In the genomic region with DNA sequence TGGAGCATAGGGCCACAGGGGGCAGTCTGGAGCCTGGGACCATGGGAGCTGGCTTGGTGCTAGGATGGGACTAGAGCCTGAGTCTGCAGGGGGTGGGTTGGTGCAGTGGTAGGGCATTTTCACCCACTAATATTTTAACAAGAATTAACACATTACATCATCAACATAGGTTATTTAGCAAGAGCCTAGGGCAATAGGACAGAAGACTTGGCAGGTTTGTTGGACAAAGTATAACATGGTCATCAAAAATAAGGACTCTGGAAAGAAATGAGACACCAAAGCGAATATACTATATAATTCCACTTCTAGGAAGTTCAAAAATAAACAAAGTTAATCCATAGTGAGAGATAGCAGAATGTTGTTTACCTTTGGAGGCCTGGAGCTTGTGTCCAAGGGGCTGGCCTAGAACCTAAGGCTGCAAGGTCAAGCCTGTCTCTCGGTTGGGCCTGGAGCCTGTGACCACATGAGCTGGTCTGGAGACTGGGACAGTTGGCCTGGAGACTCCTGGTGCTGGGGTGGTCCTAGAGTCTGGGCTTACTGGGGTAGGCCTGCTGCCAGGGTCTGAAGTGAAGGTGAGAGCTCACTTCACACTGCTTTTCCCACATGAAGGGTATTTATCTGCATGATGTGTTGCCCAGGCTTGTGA, we compare ENCODE assay signal across 30 cellular contexts.
"Had no signal": no experiment of that assay in that cellular context is flagged by ENCODE, and none has a peak within 500 bp of the region (broad histone marks: within the 10 kb centered on the region; RNA-seq: fewer than 3 reads in every experiment).

No MANE protein-coding gene starts in this region.

- H3K4me3 Mint-ChIP-seq: activated CD4-positive, alpha-beta T cell treated with anti-CD3 and anti-CD28 coated beads, Interleukin-2, amount 10 ng/mL, durations not matched to agents 7 days and 5 days; activated CD8-positive, alpha-beta memory T cell treated with anti-CD3 and anti-CD28 coated beads, Interleukin-2, amount 10 ng/mL, durations not matched to agents 7 days and 5 days; activated CD8-positive, alpha-beta T cell treated with anti-CD3 and anti-CD28 coated beads, Interleukin-2, amount 10 ng/mL, durations not matched to agents 7 days and 5 days; activated naive CD4-positive, alpha-beta T cell treated with anti-CD3 and anti-CD28 coated beads, Interleukin-2, amount 10 ng/mL, durations not matched to agents 7 days and 5 days; activated T-helper 1 cell treated with anti-CD3 and anti-CD28 coated beads, Interleukin-12 subunit alpha, Interleukin-12 subunit beta, Interleukin-2, Interleukin-4 antibody, amounts not matched to agents 30 ng/mL and 10 ng/mL and 1 ng/mL, durations not matched to agents 14 hours and 24 hours and 36 hours; effector memory CD8-positive, alpha-beta T cell had no signal

- H3K36me3 ChIP-seq: adrenal gland, esophagus muscularis mucosa had no signal

- ATAC-seq: activated CD8-positive, alpha-beta memory T cell treated with anti-CD3 and anti-CD28 coated beads, Interleukin-2, amount 10 ng/mL, durations not matched to agents 7 days and 5 days; activated CD8-positive, alpha-beta T cell treated with anti-CD3 and anti-CD28 coated beads, Interleukin-2, amount 10 ng/mL, durations not matched to agents 7 days and 5 days; activated naive CD4-positive, alpha-beta T cell treated with anti-CD3 and anti-CD28 coated beads, Interleukin-2, amount 50 U/mL, for 72 hours; body of pancreas; effector memory CD8-positive, alpha-beta T cell; gastroesophageal sphincter had no signal

- H3K27ac Mint-ChIP-seq: activated CD4-positive, alpha-beta T cell treated with anti-CD3 and anti-CD28 coated beads, Interleukin-2, amount 10 ng/mL, durations not matched to agents 7 days and 5 days; activated CD8-positive, alpha-beta memory T cell treated with anti-CD3 and anti-CD28 coated beads, Interleukin-2, amount 10 ng/mL, durations not matched to agents 7 days and 5 days; activated CD8-positive, alpha-beta T cell treated with anti-CD3 and anti-CD28 coated beads, Interleukin-2, amount 10 ng/mL, durations not matched to agents 7 days and 5 days; activated naive CD4-positive, alpha-beta T cell treated with anti-CD3 and anti-CD28 coated beads, Interleukin-2, amount 10 ng/mL, durations not matched to agents 7 days and 5 days; activated naive CD4-positive, alpha-beta T cell treated with anti-CD3 and anti-CD28 coated beads, Interleukin-2, amount 50 U/mL, for 72 hours; activated T-helper 1 cell treated with anti-CD3 and anti-CD28 coated beads, Interleukin-12 subunit alpha, Interleukin-12 subunit beta, Interleukin-2, Interleukin-4 antibody, amounts not matched to agents 30 ng/mL and 10 ng/mL and 1 ng/mL, durations not matched to agents 14 hours and 24 hours and 36 hours; activated T-helper 2 cell treated with anti-CD3 and anti-CD28 coated beads, Interferon-gamma antibody, Interleukin-2, Interleukin-4, amounts not matched to agents 10 μg/mL and 5 μg/mL and 100 μg/mL, durations not matched to agents 14 hours and 24 hours and 36 hours had no signal

- H3K27ac ChIP-seq: adrenal gland, body of pancreas, esophagus muscularis mucosa, gastroesophageal sphincter had no signal

- H3K4me3 ChIP-seq: adrenal gland, body of pancreas, esophagus muscularis mucosa, gastroesophageal sphincter had no signal

- H3K9me3 ChIP-seq: body of pancreas had no signal

- H3K27me3 ChIP-seq: adrenal gland, body of pancreas, esophagus muscularis mucosa, gastroesophageal sphincter had no signal

- H3K4me1 Mint-ChIP-seq: activated CD4-positive, alpha-beta T cell treated with anti-CD3 and anti-CD28 coated beads, Interleukin-2, amount 10 ng/mL, durations not matched to agents 7 days and 5 days; activated CD8-positive, alpha-beta memory T cell treated with anti-CD3 and anti-CD28 coated beads, Interleukin-2, amount 10 ng/mL, durations not matched to agents 7 days and 5 days; activated naive CD4-positive, alpha-beta T cell treated with anti-CD3 and anti-CD28 coated beads, Interleukin-2, amount 10 ng/mL, durations not matched to agents 7 days and 5 days had no signal

- H3K27me3 Mint-ChIP-seq: activated CD4-positive, alpha-beta T cell treated with anti-CD3 and anti-CD28 coated beads, Interleukin-2, amount 10 ng/mL, durations not matched to agents 7 days and 5 days; activated CD8-positive, alpha-beta memory T cell treated with anti-CD3 and anti-CD28 coated beads, Interleukin-2, amount 10 ng/mL, durations not matched to agents 7 days and 5 days; activated naive CD4-positive, alpha-beta T cell treated with anti-CD3 and anti-CD28 coated beads, Interleukin-2, amount 10 ng/mL, durations not matched to agents 7 days and 5 days; effector memory CD8-positive, alpha-beta T cell had no signal

- H3K4me1 ChIP-seq: adrenal gland, body of pancreas, esophagus muscularis mucosa, gastroesophageal sphincter had no signal

- DNase-seq: activated CD4-positive, alpha-beta T cell treated with anti-CD3 and anti-CD28 coated beads for 1 hour; activated CD4-positive, alpha-beta T cell treated with anti-CD3 and anti-CD28 coated beads for 4 hours; activated CD4-positive, alpha-beta T cell treated with anti-CD3 and anti-CD28 coated beads, Interleukin-2, amount 10 ng/mL, durations not matched to agents 7 days and 5 days; activated CD4-positive, alpha-beta T cell treated with anti-CD3 and anti-CD28 coated beads, Interleukin-2, amount 50 U/mL, for 48 hours; activated CD8-positive, alpha-beta memory T cell treated with anti-CD3 and anti-CD28 coated beads, Interleukin-2, amount 10 ng/mL, durations not matched to agents 7 days and 5 days; activated CD8-positive, alpha-beta memory T cell treated with anti-CD3 and anti-CD28 coated beads, Interleukin-2, amount 50 U/mL, for 4 hours; activated CD8-positive, alpha-beta T cell treated with anti-CD3 and anti-CD28 coated beads, Interleukin-2, amount 10 ng/mL, durations not matched to agents 7 days and 5 days; activated effector memory CD4-positive, alpha-beta T cell treated with anti-CD3 and anti-CD28 coated beads, Interleukin-2, amount 50 U/mL, for 16 hours; activated naive CD4-positive, alpha-beta T cell; activated naive CD4-positive, alpha-beta T cell treated with anti-CD3 and anti-CD28 coated beads, Interleukin-2, amount 10 ng/mL, durations not matched to agents 7 days and 5 days; activated T-cell treated with anti-CD3 and anti-CD28 coated beads, Interleukin-2, amount 50 U/mL, for 1 hour; activated T-cell treated with anti-CD3 and anti-CD28 coated beads, Interleukin-2, amount 50 U/mL, for 48 hours; adrenal gland; amygdala; aorta; body of pancreas; caudate nucleus; cortex of kidney; dermis blood vessel endothelial cell; effector CD4-positive, alpha-beta T cell; effector memory CD8-positive, alpha-beta T cell; erythroblast; foreskin melanocyte; T-helper 2 cell had no signal

- FAIRE-seq: colon had no signal
